Comparison of ENCODE assay signal across 1 cellular context in genomic region chr14:91896419-91896818, GRCh38.
TF ChIP-seq lines count a peak whose summit lies in the region.

No MANE protein-coding gene starts in this region.

TF ChIP-seq in H1, 55 proteins besides CTCF, POLR2A, EP300 and RAD21:
- TF ChIP-seq SIRT6 (IDR thresholded peaks at IDR 0.05; ENCODE audit: low read length): no peak
- TF ChIP-seq SRF (IDR thresholded peaks at IDR 0.05; ENCODE audit: low read depth, low read length): no peak
- no peak for TF ChIP-seq RNF2 (IDR thresholded peaks at IDR 0.05; ENCODE audit: borderline replicate concordance, low read depth, low read length, missing control alignments, poor library complexity, severe bottlenecking)
- no peak for TF ChIP-seq SUZ12 (IDR thresholded peaks at IDR 0.05; ENCODE audit: low read length)
TF ChIP-seq in H1: peak in this region for 0.
